1 cellular context compared by ENCODE assay signal in the genomic region with DNA sequence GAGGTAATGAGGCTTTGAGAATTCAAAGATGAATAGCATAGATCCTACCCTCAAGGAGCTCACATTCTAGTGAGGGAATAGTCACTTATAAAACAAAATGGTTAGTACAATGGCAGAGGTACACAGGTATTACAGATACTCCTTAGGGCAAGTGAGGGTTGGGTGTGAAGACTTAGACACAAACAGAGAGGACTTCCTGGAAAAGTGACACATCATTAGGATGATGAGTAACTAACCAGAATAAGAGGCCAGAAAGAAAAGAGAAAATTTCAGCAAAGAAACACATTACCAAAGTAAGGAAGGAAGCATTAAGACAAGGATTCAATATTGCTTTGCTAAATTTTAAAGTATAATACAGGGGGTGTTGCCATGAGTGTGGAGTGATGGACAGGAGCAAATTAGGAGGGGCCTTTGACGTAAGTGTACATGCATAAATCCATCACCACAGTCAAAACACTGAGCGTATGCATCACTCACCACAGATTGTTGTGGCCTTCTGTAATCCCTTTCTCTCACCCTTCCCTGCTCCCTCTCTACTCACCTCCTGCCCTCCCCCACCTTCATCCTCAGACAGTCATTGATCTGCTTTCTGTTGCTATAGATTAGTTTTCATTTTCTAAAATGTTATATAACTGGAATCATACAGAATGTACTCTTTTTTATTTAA.
TF ChIP-seq lines count a peak whose summit lies in the region.

No MANE protein-coding gene starts in this region.

TF ChIP-seq in K562, 482 proteins besides CTCF, POLR2A, EP300 and RAD21 (continued from another document and continues in another):
- TF ChIP-seq SAFB2 (IDR thresholded peaks at IDR 0.05; ENCODE audit: borderline replicate concordance, low read depth, low read length, severe bottlenecking) (no peak), TCFL5 (CRISPR knock-in tag; conservative IDR thresholded peaks at IDR 0.05) (no peak), U2AF1 (optimal IDR thresholded peaks at IDR 0.05; ENCODE audit: low read depth, low read length) (no peak), ZNF696 (CRISPR knock-in tag; conservative IDR thresholded peaks at IDR 0.05) (no peak), ZNF431 (CRISPR knock-in tag; IDR thresholded peaks at IDR 0.05) (peak; percentile 35; the same call in 1 of the 2 replicates), SP1 (CRISPR knock-in tag; IDR thresholded peaks at IDR 0.05) (no peak; the same call in 1 of the 2 replicates), HDAC3 (IDR thresholded peaks at IDR 0.05; ENCODE audit: borderline replicate concordance, partially characterized antibody) (peak; percentile 78), DIDO1 (tag; IDR thresholded peaks at IDR 0.05; ENCODE audit: low read depth) (no peak), BACH1 (tag; IDR thresholded peaks at IDR 0.05) (0 out of 2 replicates have a peak, but pooled peaks have one; percentile 33), OTX1 (CRISPR knock-in tag; IDR thresholded peaks at IDR 0.05) (no peak), ZBTB1 (CRISPR knock-in tag; IDR thresholded peaks at IDR 0.05; ENCODE audit: borderline replicate concordance, low read depth) (no peak), HOXB6 (CRISPR knock-in tag; IDR thresholded peaks at IDR 0.05; ENCODE audit: borderline replicate concordance) (no peak), TARDBP (IDR thresholded peaks at IDR 0.05) (no peak), HEY1 (CRISPR knock-in tag; IDR thresholded peaks at IDR 0.05; ENCODE audit: borderline replicate concordance) (no peak), PML (IDR thresholded peaks at IDR 0.05; ENCODE audit: low read length) (peak; percentile 70), ZNF217 (CRISPR knock-in tag; IDR thresholded peaks at IDR 0.05) (no peak), ZNF253 (CRISPR knock-in tag; conservative IDR thresholded peaks at IDR 0.05) (no peak), ILF3 (IDR thresholded peaks at IDR 0.05; ENCODE audit: borderline replicate concordance) (no peak), ZBTB8A (IDR thresholded peaks at IDR 0.05; ENCODE audit: partially characterized antibody) (no peak), MEF2A (IDR thresholded peaks at IDR 0.05; ENCODE audit: control insufficient read depth, low read depth, low read length) (0 out of 2 replicates have a peak, but pooled peaks have one; percentile 11), CREBBP (IDR thresholded peaks at IDR 0.05; ENCODE audit: low read depth, low read length) (no peak), LEF1 (IDR thresholded peaks at IDR 0.05) (peak; percentile 98)
- TF ChIP-seq, protein P1, sequence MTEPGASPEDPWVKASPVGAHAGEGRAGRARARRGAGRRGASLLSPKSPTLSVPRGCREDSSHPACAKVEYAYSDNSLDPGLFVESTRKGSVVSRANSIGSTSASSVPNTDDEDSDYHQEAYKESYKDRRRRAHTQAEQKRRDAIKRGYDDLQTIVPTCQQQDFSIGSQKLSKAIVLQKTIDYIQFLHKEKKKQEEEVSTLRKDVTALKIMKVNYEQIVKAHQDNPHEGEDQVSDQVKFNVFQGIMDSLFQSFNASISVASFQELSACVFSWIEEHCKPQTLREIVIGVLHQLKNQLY (CRISPR knock-in tag; conservative IDR thresholded peaks at IDR 0.05) = no peak
- TF ChIP-seq, protein P2, sequence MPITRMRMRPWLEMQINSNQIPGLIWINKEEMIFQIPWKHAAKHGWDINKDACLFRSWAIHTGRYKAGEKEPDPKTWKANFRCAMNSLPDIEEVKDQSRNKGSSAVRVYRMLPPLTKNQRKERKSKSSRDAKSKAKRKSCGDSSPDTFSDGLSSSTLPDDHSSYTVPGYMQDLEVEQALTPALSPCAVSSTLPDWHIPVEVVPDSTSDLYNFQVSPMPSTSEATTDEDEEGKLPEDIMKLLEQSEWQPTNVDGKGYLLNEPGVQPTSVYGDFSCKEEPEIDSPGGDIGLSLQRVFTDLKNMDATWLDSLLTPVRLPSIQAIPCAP (CRISPR knock-in tag; IDR thresholded peaks at IDR 0.05; ENCODE audit: borderline replicate concordance) = no peak
- TF ChIP-seq, protein P3, sequence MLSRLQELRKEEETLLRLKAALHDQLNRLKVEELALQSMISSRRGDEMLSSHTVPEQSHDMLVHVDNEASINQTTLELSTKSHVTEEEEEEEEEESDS (CRISPR knock-in tag; IDR thresholded peaks at IDR 0.05) = no peak
- TF ChIP-seq, protein P4, sequence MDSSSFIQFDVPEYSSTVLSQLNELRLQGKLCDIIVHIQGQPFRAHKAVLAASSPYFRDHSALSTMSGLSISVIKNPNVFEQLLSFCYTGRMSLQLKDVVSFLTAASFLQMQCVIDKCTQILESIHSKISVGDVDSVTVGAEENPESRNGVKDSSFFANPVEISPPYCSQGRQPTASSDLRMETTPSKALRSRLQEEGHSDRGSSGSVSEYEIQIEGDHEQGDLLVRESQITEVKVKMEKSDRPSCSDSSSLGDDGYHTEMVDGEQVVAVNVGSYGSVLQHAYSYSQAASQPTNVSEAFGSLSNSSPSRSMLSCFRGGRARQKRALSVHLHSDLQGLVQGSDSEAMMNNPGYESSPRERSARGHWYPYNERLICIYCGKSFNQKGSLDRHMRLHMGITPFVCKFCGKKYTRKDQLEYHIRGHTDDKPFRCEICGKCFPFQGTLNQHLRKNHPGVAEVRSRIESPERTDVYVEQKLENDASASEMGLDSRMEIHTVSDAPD (CRISPR knock-in tag; IDR thresholded peaks at IDR 0.05) = no peak
- TF ChIP-seq, protein P5, sequence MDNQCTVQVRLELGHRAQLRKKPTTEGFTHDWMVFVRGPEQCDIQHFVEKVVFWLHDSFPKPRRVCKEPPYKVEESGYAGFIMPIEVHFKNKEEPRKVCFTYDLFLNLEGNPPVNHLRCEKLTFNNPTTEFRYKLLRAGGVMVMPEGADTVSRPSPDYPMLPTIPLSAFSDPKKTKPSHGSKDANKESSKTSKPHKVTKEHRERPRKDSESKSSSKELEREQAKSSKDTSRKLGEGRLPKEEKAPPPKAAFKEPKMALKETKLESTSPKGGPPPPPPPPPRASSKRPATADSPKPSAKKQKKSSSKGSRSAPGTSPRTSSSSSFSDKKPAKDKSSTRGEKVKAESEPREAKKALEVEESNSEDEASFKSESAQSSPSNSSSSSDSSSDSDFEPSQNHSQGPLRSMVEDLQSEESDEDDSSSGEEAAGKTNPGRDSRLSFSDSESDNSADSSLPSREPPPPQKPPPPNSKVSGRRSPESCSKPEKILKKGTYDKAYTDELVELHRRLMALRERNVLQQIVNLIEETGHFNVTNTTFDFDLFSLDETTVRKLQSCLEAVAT (IDR thresholded peaks at IDR 0.05) = peak; percentile 70 to 94; a peak in 3 of 4 replicates
- TF ChIP-seq, protein P6, sequence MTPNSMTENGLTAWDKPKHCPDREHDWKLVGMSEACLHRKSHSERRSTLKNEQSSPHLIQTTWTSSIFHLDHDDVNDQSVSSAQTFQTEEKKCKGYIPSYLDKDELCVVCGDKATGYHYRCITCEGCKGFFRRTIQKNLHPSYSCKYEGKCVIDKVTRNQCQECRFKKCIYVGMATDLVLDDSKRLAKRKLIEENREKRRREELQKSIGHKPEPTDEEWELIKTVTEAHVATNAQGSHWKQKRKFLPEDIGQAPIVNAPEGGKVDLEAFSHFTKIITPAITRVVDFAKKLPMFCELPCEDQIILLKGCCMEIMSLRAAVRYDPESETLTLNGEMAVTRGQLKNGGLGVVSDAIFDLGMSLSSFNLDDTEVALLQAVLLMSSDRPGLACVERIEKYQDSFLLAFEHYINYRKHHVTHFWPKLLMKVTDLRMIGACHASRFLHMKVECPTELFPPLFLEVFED (CRISPR knock-in tag; conservative IDR thresholded peaks at IDR 0.05) = 0 out of 2 replicates have a peak, but pooled peaks have one; percentile 34
- TF ChIP-seq, protein P7, sequence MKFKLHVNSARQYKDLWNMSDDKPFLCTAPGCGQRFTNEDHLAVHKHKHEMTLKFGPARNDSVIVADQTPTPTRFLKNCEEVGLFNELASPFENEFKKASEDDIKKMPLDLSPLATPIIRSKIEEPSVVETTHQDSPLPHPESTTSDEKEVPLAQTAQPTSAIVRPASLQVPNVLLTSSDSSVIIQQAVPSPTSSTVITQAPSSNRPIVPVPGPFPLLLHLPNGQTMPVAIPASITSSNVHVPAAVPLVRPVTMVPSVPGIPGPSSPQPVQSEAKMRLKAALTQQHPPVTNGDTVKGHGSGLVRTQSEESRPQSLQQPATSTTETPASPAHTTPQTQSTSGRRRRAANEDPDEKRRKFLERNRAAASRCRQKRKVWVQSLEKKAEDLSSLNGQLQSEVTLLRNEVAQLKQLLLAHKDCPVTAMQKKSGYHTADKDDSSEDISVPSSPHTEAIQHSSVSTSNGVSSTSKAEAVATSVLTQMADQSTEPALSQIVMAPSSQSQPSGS (CRISPR knock-in tag; IDR thresholded peaks at IDR 0.05) = no peak
- TF ChIP-seq, protein P8, sequence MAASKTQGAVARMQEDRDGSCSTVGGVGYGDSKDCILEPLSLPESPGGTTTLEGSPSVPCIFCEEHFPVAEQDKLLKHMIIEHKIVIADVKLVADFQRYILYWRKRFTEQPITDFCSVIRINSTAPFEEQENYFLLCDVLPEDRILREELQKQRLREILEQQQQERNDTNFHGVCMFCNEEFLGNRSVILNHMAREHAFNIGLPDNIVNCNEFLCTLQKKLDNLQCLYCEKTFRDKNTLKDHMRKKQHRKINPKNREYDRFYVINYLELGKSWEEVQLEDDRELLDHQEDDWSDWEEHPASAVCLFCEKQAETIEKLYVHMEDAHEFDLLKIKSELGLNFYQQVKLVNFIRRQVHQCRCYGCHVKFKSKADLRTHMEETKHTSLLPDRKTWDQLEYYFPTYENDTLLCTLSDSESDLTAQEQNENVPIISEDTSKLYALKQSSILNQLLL (CRISPR knock-in tag; IDR thresholded peaks at IDR 0.05; ENCODE audit: borderline replicate concordance) = no peak
- TF ChIP-seq, protein P9, sequence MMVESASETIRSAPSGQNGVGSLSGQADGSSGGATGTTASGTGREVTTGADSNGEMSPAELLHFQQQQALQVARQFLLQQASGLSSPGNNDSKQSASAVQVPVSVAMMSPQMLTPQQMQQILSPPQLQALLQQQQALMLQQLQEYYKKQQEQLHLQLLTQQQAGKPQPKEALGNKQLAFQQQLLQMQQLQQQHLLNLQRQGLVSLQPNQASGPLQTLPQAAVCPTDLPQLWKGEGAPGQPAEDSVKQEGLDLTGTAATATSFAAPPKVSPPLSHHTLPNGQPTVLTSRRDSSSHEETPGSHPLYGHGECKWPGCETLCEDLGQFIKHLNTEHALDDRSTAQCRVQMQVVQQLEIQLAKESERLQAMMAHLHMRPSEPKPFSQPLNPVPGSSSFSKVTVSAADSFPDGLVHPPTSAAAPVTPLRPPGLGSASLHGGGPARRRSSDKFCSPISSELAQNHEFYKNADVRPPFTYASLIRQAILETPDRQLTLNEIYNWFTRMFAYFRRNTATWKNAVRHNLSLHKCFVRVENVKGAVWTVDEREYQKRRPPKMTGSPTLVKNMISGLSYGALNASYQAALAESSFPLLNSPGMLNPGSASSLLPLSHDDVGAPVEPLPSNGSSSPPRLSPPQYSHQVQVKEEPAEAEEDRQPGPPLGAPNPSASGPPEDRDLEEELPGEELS (CRISPR knock-in tag; IDR thresholded peaks at IDR 0.05; ENCODE audit: borderline replicate concordance) = no peak
- TF ChIP-seq, protein P10, sequence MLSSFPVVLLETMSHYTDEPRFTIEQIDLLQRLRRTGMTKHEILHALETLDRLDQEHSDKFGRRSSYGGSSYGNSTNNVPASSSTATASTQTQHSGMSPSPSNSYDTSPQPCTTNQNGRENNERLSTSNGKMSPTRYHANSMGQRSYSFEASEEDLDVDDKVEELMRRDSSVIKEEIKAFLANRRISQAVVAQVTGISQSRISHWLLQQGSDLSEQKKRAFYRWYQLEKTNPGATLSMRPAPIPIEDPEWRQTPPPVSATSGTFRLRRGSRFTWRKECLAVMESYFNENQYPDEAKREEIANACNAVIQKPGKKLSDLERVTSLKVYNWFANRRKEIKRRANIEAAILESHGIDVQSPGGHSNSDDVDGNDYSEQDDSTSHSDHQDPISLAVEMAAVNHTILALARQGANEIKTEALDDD (IDR thresholded peaks at IDR 0.05) = 0 out of 2 replicates have a peak, but pooled peaks have one; percentile 15
- TF ChIP-seq, protein P11, sequence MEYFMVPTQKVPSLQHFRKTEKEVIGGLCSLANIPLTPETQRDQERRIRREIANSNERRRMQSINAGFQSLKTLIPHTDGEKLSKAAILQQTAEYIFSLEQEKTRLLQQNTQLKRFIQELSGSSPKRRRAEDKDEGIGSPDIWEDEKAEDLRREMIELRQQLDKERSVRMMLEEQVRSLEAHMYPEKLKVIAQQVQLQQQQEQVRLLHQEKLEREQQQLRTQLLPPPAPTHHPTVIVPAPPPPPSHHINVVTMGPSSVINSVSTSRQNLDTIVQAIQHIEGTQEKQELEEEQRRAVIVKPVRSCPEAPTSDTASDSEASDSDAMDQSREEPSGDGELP (CRISPR knock-in tag; IDR thresholded peaks at IDR 0.05; ENCODE audit: borderline replicate concordance) = no peak
- TF ChIP-seq, protein P12, sequence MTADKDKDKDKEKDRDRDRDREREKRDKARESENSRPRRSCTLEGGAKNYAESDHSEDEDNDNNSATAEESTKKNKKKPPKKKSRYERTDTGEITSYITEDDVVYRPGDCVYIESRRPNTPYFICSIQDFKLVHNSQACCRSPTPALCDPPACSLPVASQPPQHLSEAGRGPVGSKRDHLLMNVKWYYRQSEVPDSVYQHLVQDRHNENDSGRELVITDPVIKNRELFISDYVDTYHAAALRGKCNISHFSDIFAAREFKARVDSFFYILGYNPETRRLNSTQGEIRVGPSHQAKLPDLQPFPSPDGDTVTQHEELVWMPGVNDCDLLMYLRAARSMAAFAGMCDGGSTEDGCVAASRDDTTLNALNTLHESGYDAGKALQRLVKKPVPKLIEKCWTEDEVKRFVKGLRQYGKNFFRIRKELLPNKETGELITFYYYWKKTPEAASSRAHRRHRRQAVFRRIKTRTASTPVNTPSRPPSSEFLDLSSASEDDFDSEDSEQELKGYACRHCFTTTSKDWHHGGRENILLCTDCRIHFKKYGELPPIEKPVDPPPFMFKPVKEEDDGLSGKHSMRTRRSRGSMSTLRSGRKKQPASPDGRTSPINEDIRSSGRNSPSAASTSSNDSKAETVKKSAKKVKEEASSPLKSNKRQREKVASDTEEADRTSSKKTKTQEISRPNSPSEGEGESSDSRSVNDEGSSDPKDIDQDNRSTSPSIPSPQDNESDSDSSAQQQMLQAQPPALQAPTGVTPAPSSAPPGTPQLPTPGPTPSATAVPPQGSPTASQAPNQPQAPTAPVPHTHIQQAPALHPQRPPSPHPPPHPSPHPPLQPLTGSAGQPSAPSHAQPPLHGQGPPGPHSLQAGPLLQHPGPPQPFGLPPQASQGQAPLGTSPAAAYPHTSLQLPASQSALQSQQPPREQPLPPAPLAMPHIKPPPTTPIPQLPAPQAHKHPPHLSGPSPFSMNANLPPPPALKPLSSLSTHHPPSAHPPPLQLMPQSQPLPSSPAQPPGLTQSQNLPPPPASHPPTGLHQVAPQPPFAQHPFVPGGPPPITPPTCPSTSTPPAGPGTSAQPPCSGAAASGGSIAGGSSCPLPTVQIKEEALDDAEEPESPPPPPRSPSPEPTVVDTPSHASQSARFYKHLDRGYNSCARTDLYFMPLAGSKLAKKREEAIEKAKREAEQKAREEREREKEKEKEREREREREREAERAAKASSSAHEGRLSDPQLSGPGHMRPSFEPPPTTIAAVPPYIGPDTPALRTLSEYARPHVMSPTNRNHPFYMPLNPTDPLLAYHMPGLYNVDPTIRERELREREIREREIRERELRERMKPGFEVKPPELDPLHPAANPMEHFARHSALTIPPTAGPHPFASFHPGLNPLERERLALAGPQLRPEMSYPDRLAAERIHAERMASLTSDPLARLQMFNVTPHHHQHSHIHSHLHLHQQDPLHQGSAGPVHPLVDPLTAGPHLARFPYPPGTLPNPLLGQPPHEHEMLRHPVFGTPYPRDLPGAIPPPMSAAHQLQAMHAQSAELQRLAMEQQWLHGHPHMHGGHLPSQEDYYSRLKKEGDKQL (CRISPR knock-in tag; IDR thresholded peaks at IDR 0.05; ENCODE audit: borderline replicate concordance) = no peak
